ENCODE assay signal across 8 cellular contexts in the genomic region with DNA sequence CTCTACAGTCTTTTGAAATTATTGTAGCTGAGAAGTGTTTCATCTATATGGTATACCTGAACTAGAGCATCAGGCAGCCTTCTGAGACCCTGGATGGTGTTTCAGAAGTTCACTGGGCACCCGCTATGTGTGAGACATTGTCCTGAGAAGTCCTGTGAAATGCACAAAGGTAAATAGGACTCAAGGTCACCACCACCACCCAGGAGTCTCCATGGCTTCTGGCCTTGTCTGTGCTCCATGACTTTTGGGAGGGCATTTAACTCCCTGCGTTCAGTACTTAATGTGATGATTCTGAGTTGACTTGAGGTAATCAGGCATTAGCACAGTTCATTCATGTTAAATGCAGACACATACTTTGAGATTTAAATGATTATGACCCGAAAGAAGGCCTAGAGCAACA. TPM values are rescaled to one million over a fixed set of nuclear protein-coding genes. Genes with fewer than 3 reads are reported as not detected.
DNase-seq lines count a peak whose midpoint lies in the region; ATAC-seq, FAIRE-seq and TF ChIP-seq lines count a peak whose summit lies in the region.

No MANE protein-coding gene starts in this region.

- H3K36me3 Mint-ChIP-seq in activated naive CD8-positive, alpha-beta T cell treated with anti-CD3 and anti-CD28 coated beads, Interleukin-2, amount 50 U/mL, for 24 hours (ENCODE audit: low read depth): peaks cover 4% of the 10 kb centered on the region

- no peaks in the 10 kb centered on the region for H3K9me1 ChIP-seq in keratinocyte (ENCODE audit: control insufficient read depth, extremely low read depth, insufficient read depth, low read length)

- H3K9ac ChIP-seq in HUES64 (ENCODE audit: low read depth, low read length): no peak overlapping the region
- H3K9ac ChIP-seq in keratinocyte (ENCODE audit: control insufficient read depth, extremely low read depth, insufficient read depth, low read length): peak overlapping the region; percentile 64
- peak overlapping the region; percentile 75 to 85 for H3K9ac ChIP-seq in stomach smooth muscle (ENCODE audit: low read length in 2 of 2)

- WGBS in HUES64: 100% methylated on average over 3 of the region's 3 CpGs

- no peak for FAIRE-seq in keratinocyte (lab: Jason Lieb, UNC)

- H3K9me3 ChIP-seq in HUES64 (ENCODE audit: insufficient read depth, low read depth, low read length): no peaks in the 10 kb centered on the region
- H3K9me3 ChIP-seq in keratinocyte (ENCODE audit: control insufficient read depth, low read depth, low read length): no peaks in the 10 kb centered on the region
- no peaks in the 10 kb centered on the region for H3K9me3 ChIP-seq in stomach smooth muscle (ENCODE audit: control insufficient read depth in 2 of 2, low read length in 2 of 2)

- no peaks in the 10 kb centered on the region for H3K36me3 ChIP-seq in HUES64 (ENCODE audit: insufficient read depth, low read length)
- no peaks in the 10 kb centered on the region for H3K36me3 ChIP-seq in keratinocyte (ENCODE audit: control insufficient read depth in 2 of 2, extremely low read depth in 1 of 2, insufficient read depth in 2 of 2, low read length in 2 of 2)
- no peaks in the 10 kb centered on the region for H3K36me3 ChIP-seq in stomach smooth muscle (ENCODE audit: control insufficient read depth in 2 of 2, insufficient read depth in 2 of 2, low read length in 2 of 2)

- H3K4me1 Mint-ChIP-seq in activated naive CD8-positive, alpha-beta T cell treated with anti-CD3 and anti-CD28 coated beads, Interleukin-2, amount 50 U/mL, for 24 hours: peaks cover 24% of the 10 kb centered on the region

- H3K27me3 ChIP-seq in HUES64 (ENCODE audit: insufficient read depth, low read length) (peaks cover 18% of the 10 kb centered on the region; the same call in 1 of the 2 replicates), keratinocyte (ENCODE audit: control insufficient read depth, extremely low read depth, insufficient read depth, low read length) (no peaks in the 10 kb centered on the region), stomach smooth muscle (ENCODE audit: control insufficient read depth in 1 of 2, insufficient read depth in 2 of 2, low read length in 2 of 2) (no peaks in the 10 kb centered on the region)

- H3K4me3 ChIP-seq in HUES64 (ENCODE audit: low read length) (peak overlapping the region; percentile 83), keratinocyte (ENCODE audit: control insufficient read depth in 2 of 3, extremely low read depth in 1 of 3, insufficient read depth in 2 of 3, low read depth in 1 of 3, low read length in 3 of 3) (peak overlapping the region; percentile 51 to 75 (median 61)), stomach smooth muscle (ENCODE audit: low read length in 2 of 2) (peak overlapping the region; percentile 51 to 87)

- no peak for ATAC-seq in activated naive CD8-positive, alpha-beta T cell treated with anti-CD3 and anti-CD28 coated beads, Interleukin-2, amount 50 U/mL, for 24 hours
- ATAC-seq in GM18520 (IDR thresholded peaks at IDR 0.05; ENCODE audit: unreplicated experiment): no peak
- ATAC-seq in GM19328 (IDR thresholded peaks at IDR 0.05; ENCODE audit: unreplicated experiment): no peak

- peak overlapping the region; percentile 83 for H3K27ac Mint-ChIP-seq in activated naive CD8-positive, alpha-beta T cell treated with anti-CD3 and anti-CD28 coated beads, Interleukin-2, amount 50 U/mL, for 24 hours

- H3K4me3 Mint-ChIP-seq in activated naive CD8-positive, alpha-beta T cell treated with anti-CD3 and anti-CD28 coated beads, Interleukin-2, amount 50 U/mL, for 24 hours: peak overlapping the region; percentile 90

- DNase-seq in activated naive CD8-positive, alpha-beta T cell treated with anti-CD3 and anti-CD28 coated beads, Interleukin-2, amount 50 U/mL, for 24 hours: no peak
- DNase-seq in keratinocyte (ENCODE audit: low read depth, low spot score): no peak
- no peak for DNase-seq in GOT3 (lab: John Stamatoyannopoulos, UW)
- no peak for DNase-seq in NOMO-1 (lab: John Stamatoyannopoulos, UW; ENCODE audit: unreplicated experiment in 2 of 2)

- TF ChIP-seq CTCF in keratinocyte (optimal IDR thresholded peaks at IDR 0.05 in 1 of 3, IDR thresholded peaks at IDR 0.05 in 1 of 3, conservative IDR thresholded peaks at IDR 0.05 in 1 of 3; ENCODE audit: extremely low read depth in 1 of 3, insufficient read depth in 2 of 3, low read length in 3 of 3): no peak

- H3K4me2 ChIP-seq in keratinocyte (ENCODE audit: control insufficient read depth, extremely low read depth, insufficient read depth, low read depth, low read length): peak overlapping the region; percentile 90

- peak overlapping the region; percentile 72 for H2AFZ ChIP-seq in keratinocyte (ENCODE audit: control insufficient read depth, low read length)

- no peaks in the 10 kb centered on the region for H4K20me1 ChIP-seq in keratinocyte (ENCODE audit: control insufficient read depth, extremely low read depth, insufficient read depth, low read length)

- H3K27me3 Mint-ChIP-seq in activated naive CD8-positive, alpha-beta T cell treated with anti-CD3 and anti-CD28 coated beads, Interleukin-2, amount 50 U/mL, for 24 hours: peaks cover 5% of the 10 kb centered on the region

- H3K4me1 ChIP-seq in HUES64 (ENCODE audit: insufficient read depth, low read length) (peaks cover 6% of the 10 kb centered on the region; the same call in 1 of the 2 replicates), keratinocyte (ENCODE audit: control insufficient read depth, extremely low read depth, insufficient read depth, low read length) (peaks cover 8% of the 10 kb centered on the region), stomach smooth muscle (ENCODE audit: control insufficient read depth, insufficient read depth, low read length) (peaks cover 26% of the 10 kb centered on the region)

- dilution Hi-C loops in keratinocyte (cut with MboI; ENCODE audit: extremely low pct_ligation_motif_present, low sequenced_read_pairs): no loop called here

- no peaks in the 10 kb centered on the region for H3K9me3 Mint-ChIP-seq in activated naive CD8-positive, alpha-beta T cell treated with anti-CD3 and anti-CD28 coated beads, Interleukin-2, amount 50 U/mL, for 24 hours

- no peaks in the 10 kb centered on the region for H3K79me2 ChIP-seq in keratinocyte (ENCODE audit: control insufficient read depth, insufficient read depth, low read length)

- H3K27ac ChIP-seq in HUES64 (ENCODE audit: low read depth, low read length) (no peak overlapping the region), keratinocyte (ENCODE audit: control insufficient read depth, insufficient read depth, low read length) (no peak overlapping the region), stomach smooth muscle (ENCODE audit: low read length) (peak overlapping the region; percentile 84)

RNA-seq across cellular contexts. Expression of gene MLYCD, which starts 1.1 kb away (rescaled TPM):
- 2.3 TPM for polyA plus RNA-seq in HUES64 (2013, experiment 1 of 2)
- 2.5 TPM for polyA plus RNA-seq in HUES64 (2013, experiment 2 of 2)
- 0.92 to 1.6 TPM (median 1.2 TPM) in 3 replicates for polyA plus RNA-seq in keratinocyte
- polyA plus RNA-seq in keratinocyte (2011; ENCODE audit: low read depth): 1.3 TPM
- polyA plus RNA-seq in keratinocyte (2011; cell fraction: cytosol; rRNA removed): 0.78 and 1.0 TPM in 2 replicates
- 2.9 and 3.5 TPM in 2 replicates for polyA plus RNA-seq in keratinocyte (2011; cell fraction: nucleus; rRNA removed)
- polyA plus RNA-seq in keratinocyte (2012; ENCODE audit: low replicate concordance): 1.1 and 1.7 TPM in 2 replicates
- 1.2 to 4.8 TPM (median 1.9 TPM) in 3 replicates for polyA minus RNA-seq in keratinocyte
- polyA minus RNA-seq in keratinocyte (2011; cell fraction: cytosol; rRNA and poly(A)+ RNA removed): 0.96 TPM
- 1.9 and 3.3 TPM in 2 replicates for polyA minus RNA-seq in keratinocyte (2011; cell fraction: nucleus; rRNA and poly(A)+ RNA removed)

RNA-seq across cellular contexts. Expression of gene OSGIN1, which starts 53.1 kb away (rescaled TPM):
- 0.70 TPM for polyA plus RNA-seq in HUES64 (2013, experiment 1 of 2)
- polyA plus RNA-seq in HUES64 (2013, experiment 2 of 2): 0.70 TPM
- polyA plus RNA-seq in keratinocyte: 2.1 to 2.3 TPM (median 2.2 TPM) in 3 replicates
- 3.3 TPM for polyA plus RNA-seq in keratinocyte (2011; ENCODE audit: low read depth)
- polyA plus RNA-seq in keratinocyte (2011; cell fraction: cytosol; rRNA removed): 1.5 and 3.1 TPM in 2 replicates
- 3.6 and 7.0 TPM in 2 replicates for polyA plus RNA-seq in keratinocyte (2011; cell fraction: nucleus; rRNA removed)
- polyA plus RNA-seq in keratinocyte (2012; ENCODE audit: low replicate concordance): 3.3 and 5.0 TPM in 2 replicates
- polyA minus RNA-seq in keratinocyte: 0.99 to 3.8 TPM (median 1.6 TPM) in 3 replicates
- 1.7 TPM for polyA minus RNA-seq in keratinocyte (2011; cell fraction: cytosol; rRNA and poly(A)+ RNA removed)
- polyA minus RNA-seq in keratinocyte (2011; cell fraction: nucleus; rRNA and poly(A)+ RNA removed): 4.9 and 5.4 TPM in 2 replicates
